Comparison of ENCODE assay signal across 8 cellular contexts in genomic region chr2:219057709-219058540, GRCh38. TPM values are rescaled to one million over a fixed set of nuclear protein-coding genes. Genes with fewer than 3 reads are reported as not detected.
DNase-seq lines count a peak whose midpoint lies in the region; ATAC-seq lines count a peak whose summit lies in the region.

No MANE protein-coding gene starts in this region.

- peaks cover 6% of the 10 kb centered on the region for H3K4me1 ChIP-seq in right cardiac atrium (ENCODE audit: control insufficient read depth, insufficient read depth, low read length)

- H3K27me3 ChIP-seq in right cardiac atrium (ENCODE audit: control insufficient read depth, insufficient read depth): no peaks in the 10 kb centered on the region

- H3K27ac ChIP-seq in right cardiac atrium (ENCODE audit: low read length): no peak overlapping the region

- no peaks in the 10 kb centered on the region for H3K9me3 ChIP-seq in right cardiac atrium (ENCODE audit: control insufficient read depth, low read length)

- 3% methylated on average over 52 of the region's 52 CpGs for WGBS in right cardiac atrium

- DNase-seq in Daoy (ENCODE audit: low read depth): peak; percentile 78
- DNase-seq in GOT3 (lab: John Stamatoyannopoulos, UW): peak; percentile 32
- DNase-seq in M059J (ENCODE audit: low read depth): peak; percentile 48
- peak; percentile 64 for DNase-seq in SW480 (ENCODE audit: low spot score)
- DNase-seq in activated naive CD8-positive, alpha-beta T cell treated with anti-CD3 and anti-CD28 coated beads, Interleukin-2, amount 50 U/mL, for 16 hours (ENCODE audit: low read depth, low spot score): peak; percentile 43
- DNase-seq in right cardiac atrium: peak; percentile 77 to 89 (median 89)
- peak; percentile 47 for DNase-seq in putamen (ENCODE audit: low spot score)
- DNase-seq in OCI-M2 (lab: John Stamatoyannopoulos, UW; ENCODE audit: unreplicated experiment): no peak

- intact Hi-C loops in right cardiac atrium (cut with DNase I): loop anchor here (1.0 to 10.0 kb wide), 6 partner anchors 61 to 97 kb away; no protein-coding TSS in a partner anchor

- no peak overlapping the region for H3K4me3 ChIP-seq in right cardiac atrium (ENCODE audit: low read length)

- peak; percentile 91 to 94 for ATAC-seq in right cardiac atrium

RNA-seq across cellular contexts. Expression of gene IHH, which starts 2.8 kb away (rescaled TPM):
- total RNA-seq in Daoy (2014; rRNA removed; shearing (Covaris generic)): not detected in 2 replicates
- not detected in 2 replicates for total RNA-seq in M059J (2014; rRNA removed; shearing (Covaris generic))
- total RNA-seq in right cardiac atrium: not detected
- 0.05 TPM for polyA plus RNA-seq in right cardiac atrium

RNA-seq across cellular contexts. Expression of gene CFAP65, which starts 16.6 kb away (rescaled TPM):
- 0.11 TPM in 1 of 2 replicates, not detected in the other for total RNA-seq in Daoy (2014; rRNA removed; shearing (Covaris generic))
- not detected in 2 replicates for total RNA-seq in M059J (2014; rRNA removed; shearing (Covaris generic))
- not detected for total RNA-seq in right cardiac atrium
- not detected for polyA plus RNA-seq in right cardiac atrium
